In the genomic region with DNA sequence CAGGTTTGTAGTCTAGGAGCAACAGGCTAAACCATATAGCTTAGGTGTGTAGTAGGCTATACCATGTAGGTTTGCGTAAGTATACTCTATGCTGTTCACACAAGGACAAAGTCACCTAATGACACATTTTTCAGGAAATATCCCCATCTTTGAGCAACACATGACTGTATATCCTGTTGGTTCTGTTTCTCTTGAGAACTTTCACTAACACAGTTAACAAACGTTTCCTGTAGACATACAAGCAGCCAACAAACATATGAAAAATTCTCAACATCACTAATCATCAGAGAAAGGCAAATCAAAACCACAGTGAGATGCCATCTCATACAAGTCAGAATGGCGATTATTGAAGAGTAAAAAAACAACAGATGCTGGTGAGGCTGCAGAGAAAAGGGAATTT, we compare ENCODE assay signal across 16 cellular contexts.
DNase-seq lines count a peak whose midpoint lies in the region; ATAC-seq and TF ChIP-seq lines count a peak whose summit lies in the region.
"Had no signal": no experiment of that assay in that cellular context is flagged by ENCODE, and none has a peak within 500 bp of the region (broad histone marks: within the 10 kb centered on the region; RNA-seq: fewer than 3 reads in every experiment).

No MANE protein-coding gene starts in this region.

- H3K9me3 Mint-ChIP-seq in activated naive CD4-positive, alpha-beta T cell treated with anti-CD3 and anti-CD28 coated beads, Interleukin-2, amount 50 U/mL, for 72 hours = no peaks in the 10 kb centered on the region
- H3K9me3 Mint-ChIP-seq: activated naive CD4-positive, alpha-beta T cell treated with anti-CD3 and anti-CD28 coated beads, Interleukin-2, amount 50 U/mL, for 24 hours; GM23338 had no signal

- H3K4me3 ChIP-seq in AG10803 (ENCODE audit: low read length) = no peak overlapping the region
- H3K4me3 ChIP-seq: GM23338, prostate gland had no signal

- no peak overlapping the region for H3K27ac Mint-ChIP-seq in activated naive CD4-positive, alpha-beta T cell treated with anti-CD3 and anti-CD28 coated beads, Interleukin-2, amount 50 U/mL, for 72 hours
- H3K27ac Mint-ChIP-seq: activated CD8-positive, alpha-beta memory T cell treated with anti-CD3 and anti-CD28 coated beads, Interleukin-2, amount 10 ng/mL, durations not matched to agents 7 days and 5 days; activated naive CD4-positive, alpha-beta T cell treated with anti-CD3 and anti-CD28 coated beads, Interleukin-2, amount 50 U/mL, for 24 hours; GM23338 had no signal

- TF ChIP-seq CTCF in AG10803 (conservative IDR thresholded peaks at IDR 0.05; ENCODE audit: low read length) = no peak

- DNase-seq in AG10803 (ENCODE audit: low read depth) (peak; percentile 90), NCI-H226 (peak; percentile 60), dermis microvascular lymphatic vessel endothelial cell (ENCODE audit: low read depth in 2 of 2) (peak; percentile 80 to 97), lung microvascular endothelial cell (ENCODE audit: low read depth in 2 of 2) (peak; percentile 86 to 98), NCI-H2171 (lab: John Stamatoyannopoulos, UW) (no peak), NCI-H345 treated with DMSO at 0.1 percent for 48 hours (lab: John Stamatoyannopoulos, UW; ENCODE audit: unreplicated experiment) (no peak), NCI-H1694 treated with DMSO at 0.1 percent for 48 hours (lab: John Stamatoyannopoulos, UW) (no peak)
- DNase-seq in activated naive CD4-positive, alpha-beta T cell treated with anti-CD3 and anti-CD28 coated beads, Interleukin-2, amount 50 U/mL, for 72 hours (ENCODE audit: low spot score in 2 of 2) = no peak
- DNase-seq: activated CD8-positive, alpha-beta memory T cell treated with anti-CD3 and anti-CD28 coated beads, Interleukin-2, amount 10 ng/mL, durations not matched to agents 7 days and 5 days; Kasumi-1; NCI-H2029 treated with DMSO at 0.1 percent for 48 hours; stimulated activated CD4-positive, alpha-beta T cell treated with anti-CD3 and anti-CD28 coated beads, Interleukin-1b, Interleukin-23, amount 100 ng/mL, for 48 hours; stimulated activated CD8-positive, alpha-beta memory T cell treated with anti-CD3 and anti-CD28 coated beads, Interleukin-4, amount 100 ng/mL, for 48 hours had no signal

- ATAC-seq in activated naive CD4-positive, alpha-beta T cell treated with anti-CD3 and anti-CD28 coated beads, Interleukin-2, amount 50 U/mL, for 72 hours = no peak
- ATAC-seq: activated CD8-positive, alpha-beta memory T cell treated with anti-CD3 and anti-CD28 coated beads, Interleukin-2, amount 10 ng/mL, durations not matched to agents 7 days and 5 days; GM23338 had no signal

- H3K36me3 Mint-ChIP-seq in activated naive CD4-positive, alpha-beta T cell treated with anti-CD3 and anti-CD28 coated beads, Interleukin-2, amount 50 U/mL, for 72 hours = no peaks in the 10 kb centered on the region
- H3K36me3 Mint-ChIP-seq: activated CD8-positive, alpha-beta memory T cell treated with anti-CD3 and anti-CD28 coated beads, Interleukin-2, amount 10 ng/mL, durations not matched to agents 7 days and 5 days; activated naive CD4-positive, alpha-beta T cell treated with anti-CD3 and anti-CD28 coated beads, Interleukin-2, amount 50 U/mL, for 24 hours had no signal

Comparison
In these comparisons a context has a peak if more than half of its experiments do, and no peak if none do; other contexts are left out.
1. DNase-seq: peak in AG10803 (single experiment), NCI-H226 (single experiment), dermis microvascular lymphatic vessel endothelial cell (2 of 2) and lung microvascular endothelial cell (2 of 2); none in activated naive CD4-positive, alpha-beta T cell treated with anti-CD3 and anti-CD28 coated beads, Interleukin-2, amount 50 U/mL, for 72 hours (0 of 2), NCI-H2171 (single experiment), NCI-H345 treated with DMSO at 0.1 percent for 48 hours (single experiment) and NCI-H1694 treated with DMSO at 0.1 percent for 48 hours (single experiment).